13 cellular contexts compared by ENCODE assay signal in the genomic region with DNA sequence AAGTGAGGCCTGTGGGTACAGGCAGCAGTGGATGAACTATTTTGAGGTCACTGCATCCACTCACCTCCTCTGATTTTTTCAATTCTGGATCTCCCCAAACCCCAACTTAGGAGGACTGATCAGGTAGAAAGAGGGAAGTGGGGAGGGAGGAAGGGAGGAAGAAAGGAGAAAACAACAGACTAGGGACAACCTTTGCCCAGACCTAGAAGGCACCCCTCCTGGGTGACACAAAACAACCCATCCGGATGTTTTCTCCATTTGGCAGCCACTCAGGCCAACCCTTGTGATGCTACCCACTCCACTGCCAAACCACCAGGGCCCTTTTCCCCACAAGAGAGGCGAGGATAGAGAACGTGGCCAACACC. TPM values are rescaled to one million over a fixed set of nuclear protein-coding genes. Genes with fewer than 3 reads are reported as not detected.
DNase-seq lines count a peak whose midpoint lies in the region; TF ChIP-seq lines count a peak whose summit lies in the region.
"Had no signal": no experiment of that assay in that cellular context is flagged by ENCODE, and none has a peak within 500 bp of the region (broad histone marks: within the 10 kb centered on the region; RNA-seq: fewer than 3 reads in every experiment).

No MANE protein-coding gene starts in this region.

- no peaks in the 10 kb centered on the region for H3K27me3 Mint-ChIP-seq in T-helper 1 cell treated with Interleukin-12 subunit alpha and Interleukin-12 subunit beta and Interleukin-4 antibody, amounts not matched to agents 30 μg/mL and 1 μg/mL, for 36 hours (ENCODE audit: low read depth)
- H3K27me3 Mint-ChIP-seq in endodermal cell (ENCODE audit: insufficient read depth) (no peaks in the 10 kb centered on the region), osteocyte (ENCODE audit: unreplicated experiment) (no peaks in the 10 kb centered on the region)

- H3K9ac ChIP-seq in SK-N-MC (ENCODE audit: insufficient read length) (peak overlapping the region; percentile 15), endodermal cell (ENCODE audit: extremely low read depth, low read length, poor library complexity, severe bottlenecking) (no peak overlapping the region)

- H3K27ac Mint-ChIP-seq in T-helper 1 cell treated with Interleukin-12 subunit alpha and Interleukin-12 subunit beta and Interleukin-4 antibody, amounts not matched to agents 30 μg/mL and 1 μg/mL, for 36 hours: peak overlapping the region; percentile 93
- H3K27ac Mint-ChIP-seq in endodermal cell (peak overlapping the region; percentile 87), osteocyte (ENCODE audit: unreplicated experiment) (peak overlapping the region; percentile 79)

- H3K36me3 Mint-ChIP-seq in T-helper 1 cell treated with Interleukin-12 subunit alpha and Interleukin-12 subunit beta and Interleukin-4 antibody, amounts not matched to agents 30 μg/mL and 1 μg/mL, for 36 hours (ENCODE audit: low read depth): peaks cover 60% of the 10 kb centered on the region
- H3K36me3 Mint-ChIP-seq in endodermal cell (ENCODE audit: low read depth) (peaks cover 26% of the 10 kb centered on the region), osteocyte (ENCODE audit: unreplicated experiment) (peaks cover 13% of the 10 kb centered on the region)

- TF ChIP-seq CTCF in endodermal cell (conservative IDR thresholded peaks at IDR 0.05) (no peak), osteocyte (IDR thresholded peaks at IDR 0.05) (peak; percentile 0), GM10266 (IDR thresholded peaks at IDR 0.05; ENCODE audit: control insufficient read depth, insufficient read depth, low read depth, missing control alignments) (no peak)

- no peaks in the 10 kb centered on the region for H3K27me3 ChIP-seq in endodermal cell (ENCODE audit: control insufficient read depth, insufficient read depth, low read length, poor library complexity, severe bottlenecking)
- H3K27me3 ChIP-seq: sigmoid colon, thyroid gland had no signal

- WGBS in endodermal cell (ENCODE audit: insufficient coverage in 1 of 2, insufficient read length in 1 of 2), 2 experiments: 88% methylated on average over 3 of the region's 3 CpGs; no CpG with 5 or more reads in 1 of the 2 experiments

- H3K4me1 Mint-ChIP-seq in T-helper 1 cell treated with Interleukin-12 subunit alpha and Interleukin-12 subunit beta and Interleukin-4 antibody, amounts not matched to agents 30 μg/mL and 1 μg/mL, for 36 hours (ENCODE audit: low read depth): peaks cover 74% of the 10 kb centered on the region
- peaks cover 26% of the 10 kb centered on the region for H3K4me1 Mint-ChIP-seq in endodermal cell
- peaks cover 48% of the 10 kb centered on the region for H3K4me1 Mint-ChIP-seq in osteocyte (ENCODE audit: unreplicated experiment)

- no peaks in the 10 kb centered on the region for H3K9me3 ChIP-seq in SK-N-MC (ENCODE audit: low read depth, low read length)
- no peaks in the 10 kb centered on the region for H3K9me3 ChIP-seq in endodermal cell (ENCODE audit: control insufficient read depth, low read length)
- H3K9me3 ChIP-seq: sigmoid colon, thyroid gland had no signal

- no peaks in the 10 kb centered on the region for H3K9me3 Mint-ChIP-seq in T-helper 1 cell treated with Interleukin-12 subunit alpha and Interleukin-12 subunit beta and Interleukin-4 antibody, amounts not matched to agents 30 μg/mL and 1 μg/mL, for 36 hours
- no peaks in the 10 kb centered on the region for H3K9me3 Mint-ChIP-seq in endodermal cell
- H3K9me3 Mint-ChIP-seq in osteocyte (ENCODE audit: unreplicated experiment): no peaks in the 10 kb centered on the region

- H3K4me3 ChIP-seq in SK-N-MC: no peak overlapping the region
- no peak overlapping the region for H3K4me3 ChIP-seq in endodermal cell (ENCODE audit: low read length)
- H3K4me3 ChIP-seq: sigmoid colon, thyroid gland had no signal

- H3K36me3 ChIP-seq in SK-N-MC (ENCODE audit: insufficient read depth, low read length) (peaks cover 10% of the 10 kb centered on the region; the same call in 1 of the 2 replicates), endodermal cell (ENCODE audit: control insufficient read depth, insufficient read depth, low read length) (peaks cover 34% of the 10 kb centered on the region)

- H3K27ac ChIP-seq in SK-N-MC (no peak overlapping the region), endodermal cell (ENCODE audit: low read depth, low read length) (no peak overlapping the region)
- H3K27ac ChIP-seq: 22Rv1, sigmoid colon had no signal

- DNase-seq in T-helper 1 cell (no peak), SK-N-MC (ENCODE audit: low read depth, low spot score) (no peak), endodermal cell (no peak), osteocyte (ENCODE audit: extremely low spot score, unreplicated experiment) (no peak), GM10266 (ENCODE audit: extremely low spot score) (no peak), T1000 (lab: John Stamatoyannopoulos, UW) (no peak), NCI-H2081 treated with DMSO at 0.1 percent for 48 hours (lab: John Stamatoyannopoulos, UW) (no peak)
- DNase-seq: NCI-H1417, sigmoid colon, thyroid gland had no signal

- peak overlapping the region; percentile 99 for H3K4me3 Mint-ChIP-seq in T-helper 1 cell treated with Interleukin-12 subunit alpha and Interleukin-12 subunit beta and Interleukin-4 antibody, amounts not matched to agents 30 μg/mL and 1 μg/mL, for 36 hours
- peak overlapping the region; percentile 27 for H3K4me3 Mint-ChIP-seq in endodermal cell
- H3K4me3 Mint-ChIP-seq in osteocyte (ENCODE audit: unreplicated experiment): no peak overlapping the region

- no peaks in the 10 kb centered on the region for H3K4me1 ChIP-seq in endodermal cell (ENCODE audit: control insufficient read depth, insufficient read depth, low read length)

RNA-seq across cellular contexts. Expression of a gene that starts 2.7 kb away (rescaled TPM):
- total RNA-seq in endodermal cell: 10 to 100 TPM; 77.7 to 83.8 TPM
- polyA plus RNA-seq in endodermal cell (2013, experiment 1 of 2): 56.1 TPM
- 46.6 TPM for polyA plus RNA-seq in endodermal cell (2013, experiment 2 of 2)
- 59.4 and 60.5 TPM in 2 replicates for total RNA-seq in osteocyte

RNA-seq across cellular contexts. Expression of a gene that starts 2.9 kb away (rescaled TPM):
- total RNA-seq in endodermal cell (not detected), osteocyte (not detected in 2 replicates)
- polyA plus RNA-seq in endodermal cell (2013, experiment 1 of 2): not detected
- not detected for polyA plus RNA-seq in endodermal cell (2013, experiment 2 of 2)
- total RNA-seq: HT1080, sigmoid colon, thyroid gland had no signal

RNA-seq across cellular contexts. Expression of a gene that starts 6.2 kb away (rescaled TPM):
- total RNA-seq in endodermal cell (10 to 100 TPM; 16.6 to 30.9 TPM), osteocyte (9.6 and 10.2 TPM in 2 replicates)
- polyA plus RNA-seq in endodermal cell (2013, experiment 1 of 2): 18.9 TPM
- 17.6 TPM for polyA plus RNA-seq in endodermal cell (2013, experiment 2 of 2)

RNA-seq across cellular contexts. Expression of a gene that starts 38.1 kb away (rescaled TPM):
- total RNA-seq in endodermal cell (not detected), osteocyte (not detected in 2 replicates)
- not detected for polyA plus RNA-seq in endodermal cell (2013, experiment 1 of 2)
- not detected for polyA plus RNA-seq in endodermal cell (2013, experiment 2 of 2)
- total RNA-seq: HT1080, thyroid gland had no signal

RNA-seq across cellular contexts. Expression of a gene that starts 55.9 kb away (rescaled TPM):
- total RNA-seq in endodermal cell: 100 to 1,000 TPM; 152 to 164 TPM
- polyA plus RNA-seq in endodermal cell (2013, experiment 1 of 2): 142 TPM
- polyA plus RNA-seq in endodermal cell (2013, experiment 2 of 2): 132 TPM
- 96.9 and 104 TPM in 2 replicates for total RNA-seq in osteocyte
